ENCODE assay signal across 8 cellular contexts in genomic region chr5:143435207-143435657, GRCh38. TPM values are rescaled to one million over a fixed set of nuclear protein-coding genes. Genes with fewer than 3 reads are reported as not detected.
DNase-seq lines count a peak whose midpoint lies in the region; ATAC-seq lines count a peak whose summit lies in the region.

No MANE protein-coding gene starts in this region.

- no peaks in the 10 kb centered on the region for H3K9me3 Mint-ChIP-seq in activated T-cell treated with anti-CD3 and anti-CD28 coated beads, Interleukin-2, amount 50 U/mL, for 24 hours

- H3K4me1 ChIP-seq in skeletal muscle satellite cell (ENCODE audit: control insufficient read depth, insufficient read depth, low read length) = peaks cover 6% of the 10 kb centered on the region

- peaks cover 78% of the 10 kb centered on the region for H3K4me1 Mint-ChIP-seq in activated T-cell treated with anti-CD3 and anti-CD28 coated beads, Interleukin-2, amount 50 U/mL, for 24 hours (ENCODE audit: low read depth)

- no peak overlapping the region for H3K4me3 ChIP-seq in skeletal muscle satellite cell (ENCODE audit: low read length)

- no peaks in the 10 kb centered on the region for H3K27me3 Mint-ChIP-seq in activated T-cell treated with anti-CD3 and anti-CD28 coated beads, Interleukin-2, amount 50 U/mL, for 24 hours

- peak; percentile 90 for ATAC-seq in HG02884 (IDR thresholded peaks at IDR 0.05; ENCODE audit: unreplicated experiment)

- no peaks in the 10 kb centered on the region for H3K9me3 ChIP-seq in skeletal muscle satellite cell (replicated peaks; ENCODE audit: low read length)

- DNase-seq in activated T-cell treated with anti-CD3 and anti-CD28 coated beads, Interleukin-2, amount 50 U/mL, for 24 hours = no peak
- no peak for DNase-seq in activated T-cell treated with anti-CD3 and anti-CD28 coated beads, Interleukin-2, amount 50 U/mL, for 48 hours
- peak; percentile 52 for DNase-seq in RPMI7951 (ENCODE audit: low read depth)
- DNase-seq in fibroblast of gingiva (ENCODE audit: low read depth) = peak; percentile 14
- DNase-seq in NCI-H128 (lab: John Stamatoyannopoulos, UW; ENCODE audit: unreplicated experiment) = no peak
- no peak for DNase-seq in COLO668 (lab: John Stamatoyannopoulos, UW; ENCODE audit: unreplicated experiment)

- H3K36me3 Mint-ChIP-seq in activated T-cell treated with anti-CD3 and anti-CD28 coated beads, Interleukin-2, amount 50 U/mL, for 24 hours (ENCODE audit: low read depth) = no peaks in the 10 kb centered on the region

- no peaks in the 10 kb centered on the region for H3K36me3 ChIP-seq in skeletal muscle satellite cell (ENCODE audit: insufficient read depth, low read length)

- H3K27ac Mint-ChIP-seq in activated T-cell treated with anti-CD3 and anti-CD28 coated beads, Interleukin-2, amount 50 U/mL, for 24 hours = peak overlapping the region; percentile 96

- peak overlapping the region; percentile 81 for H3K4me3 Mint-ChIP-seq in activated T-cell treated with anti-CD3 and anti-CD28 coated beads, Interleukin-2, amount 50 U/mL, for 24 hours

- H3K27me3 ChIP-seq in skeletal muscle satellite cell (ENCODE audit: control insufficient read depth, insufficient read depth, low read length) = no peaks in the 10 kb centered on the region

- peak overlapping the region; percentile 50 for H3K4me2 ChIP-seq in skeletal muscle satellite cell (ENCODE audit: low read length)

- no peak overlapping the region for H3K9ac ChIP-seq in skeletal muscle satellite cell (ENCODE audit: low read depth, low read length)

RNA-seq across cellular contexts. Expression of gene NR3C1, which starts 31.7 kb away (rescaled TPM):
- 40.6 and 53.0 TPM in 2 replicates for total RNA-seq in RPMI7951 (2014; rRNA removed; shearing (Covaris generic))
- total RNA-seq in skeletal muscle satellite cell (2012; rRNA removed) = 36.2 and 40.6 TPM in 2 replicates

Comparison
In these comparisons a context has a peak if more than half of its experiments do, and no peak if none do; other contexts are left out.
1. DNase-seq: peak in RPMI7951 (single experiment) and fibroblast of gingiva (single experiment); none in activated T-cell treated with anti-CD3 and anti-CD28 coated beads, Interleukin-2, amount 50 U/mL, for 24 hours (single experiment), activated T-cell treated with anti-CD3 and anti-CD28 coated beads, Interleukin-2, amount 50 U/mL, for 48 hours (0 of 2), NCI-H128 (single experiment) and COLO668 (single experiment).